Comparison of ENCODE assay signal across 14 cellular contexts in genomic region chr5:2985718-2986117, GRCh38.
DNase-seq lines count a peak whose midpoint lies in the region; ATAC-seq and TF ChIP-seq lines count a peak whose summit lies in the region.
"Had no signal": no experiment of that assay in that cellular context is flagged by ENCODE, and none has a peak within 500 bp of the region (broad histone marks: within the 10 kb centered on the region; RNA-seq: fewer than 3 reads in every experiment).

No MANE protein-coding gene starts in this region.

- peak; percentile 28 for DNase-seq in NCI-H187 treated with DMSO at 0.1 percent for 48 hours (lab: John Stamatoyannopoulos, UW)
- DNase-seq in NCI-H524 (lab: John Stamatoyannopoulos, UW), result peak; percentile 66 to 90
- DNase-seq in coronary artery (ENCODE audit: low spot score), result peak; percentile 36
- no peak for DNase-seq in DMS153 treated with DMSO at 0.1 percent for 48 hours (lab: John Stamatoyannopoulos, UW; ENCODE audit: unreplicated experiment)
- no peak for DNase-seq in NCI-H748 treated with DMSO at 0.1 percent for 48 hours (lab: John Stamatoyannopoulos, UW)
- DNase-seq: C1 segment of cervical spinal cord; Calu3; CD4-positive, alpha-beta memory T cell; COR-L47; DND-41; GOT3; HFFc6 had no signal

- no peak overlapping the region for H3K27ac ChIP-seq in coronary artery

- ATAC-seq in HG03378 (IDR thresholded peaks at IDR 0.05; ENCODE audit: unreplicated experiment), result no peak

- TF ChIP-seq CTCF in coronary artery (IDR thresholded peaks at IDR 0.05), result no peak

- no peak overlapping the region for H3K4me3 ChIP-seq in coronary artery
- H3K4me3 ChIP-seq: HAP-1 had no signal

Comparison
In these comparisons a context has a peak if more than half of its experiments do, and no peak if none do; other contexts are left out.
1. DNase-seq: peak in NCI-H187 treated with DMSO at 0.1 percent for 48 hours (single experiment), NCI-H524 (2 of 2) and coronary artery (single experiment); none in DMS153 treated with DMSO at 0.1 percent for 48 hours (single experiment) and NCI-H748 treated with DMSO at 0.1 percent for 48 hours (single experiment).